Comparison of ENCODE assay signal across 23 cellular contexts in genomic region chr2:1136807-1137663, GRCh38.
DNase-seq lines count a peak whose midpoint lies in the region; ATAC-seq and TF ChIP-seq lines count a peak whose summit lies in the region.
"Had no signal": no experiment of that assay in that cellular context is flagged by ENCODE, and none has a peak within 500 bp of the region (broad histone marks: within the 10 kb centered on the region; RNA-seq: fewer than 3 reads in every experiment).

No MANE protein-coding gene starts in this region.

- peaks cover 2% of the 10 kb centered on the region for H3K27me3 Mint-ChIP-seq in activated CD4-positive, alpha-beta T cell treated with anti-CD3 and anti-CD28 coated beads, Interleukin-2, amount 10 ng/mL, durations not matched to agents 24 days and 14 days
- peaks cover 5% of the 10 kb centered on the region for H3K27me3 Mint-ChIP-seq in activated CD4-positive, alpha-beta T cell treated with anti-CD3 and anti-CD28 coated beads, Interleukin-2, amount 10 ng/mL, durations not matched to agents 7 days and 5 days
- peaks cover 4% of the 10 kb centered on the region for H3K27me3 Mint-ChIP-seq in stimulated activated naive CD8-positive, alpha-beta T cell treated with anti-CD3 and anti-CD28 coated beads, Interleukin-15, Interleukin-2, amounts not matched to agents 100 ng/mL and 50 ng/mL, for 24 hours
- H3K27me3 Mint-ChIP-seq: activated naive CD8-positive, alpha-beta T cell treated with anti-CD3 and anti-CD28 coated beads, Interleukin-2, amount 10 ng/mL, durations not matched to agents 7 days and 5 days had no signal

- no peak overlapping the region for H3K4me3 Mint-ChIP-seq in activated CD4-positive, alpha-beta T cell treated with anti-CD3 and anti-CD28 coated beads, Interleukin-2, amount 10 ng/mL, durations not matched to agents 24 days and 14 days
- H3K4me3 Mint-ChIP-seq in activated CD4-positive, alpha-beta T cell treated with anti-CD3 and anti-CD28 coated beads, Interleukin-2, amount 10 ng/mL, durations not matched to agents 7 days and 5 days, result no peak overlapping the region
- H3K4me3 Mint-ChIP-seq in stimulated activated naive CD8-positive, alpha-beta T cell treated with anti-CD3 and anti-CD28 coated beads, Interleukin-15, Interleukin-2, amounts not matched to agents 100 ng/mL and 50 ng/mL, for 24 hours, result no peak overlapping the region
- H3K4me3 Mint-ChIP-seq: activated CD8-positive, alpha-beta T cell treated with anti-CD3 and anti-CD28 coated beads, Interleukin-2, amount 10 ng/mL, durations not matched to agents 7 days and 5 days; activated naive CD8-positive, alpha-beta T cell treated with anti-CD3 and anti-CD28 coated beads, Interleukin-2, amount 10 ng/mL, durations not matched to agents 7 days and 5 days; immature natural killer cell; memory B cell; neural progenitor cell; stimulated activated naive B cell treated with anti-CD40 and anti-IgM and Interleukin-4, amounts not matched to agents 10 μg/mL and 1 μg/mL and 100 μg/mL, for 72 hours had no signal

- DNase-seq in activated CD4-positive, alpha-beta T cell treated with anti-CD3 and anti-CD28 coated beads, Interleukin-2, amount 10 ng/mL, durations not matched to agents 24 days and 14 days, result no peak
- no peak for DNase-seq in activated CD4-positive, alpha-beta T cell treated with anti-CD3 and anti-CD28 coated beads, Interleukin-2, amount 10 ng/mL, durations not matched to agents 7 days and 5 days
- no peak for DNase-seq in stimulated activated naive CD8-positive, alpha-beta T cell treated with anti-CD3 and anti-CD28 coated beads, Interleukin-15, Interleukin-2, amounts not matched to agents 100 U/mL and 50 U/mL, for 24 hours
- DNase-seq in fibroblast of peridontal ligament (ENCODE audit: extremely low read depth) (peak; percentile 16), erythroblast (lab: John Stamatoyannopoulos, UW) (no peak), CD1c-positive myeloid dendritic cell (ENCODE audit: extremely low spot score) (no peak)
- DNase-seq: activated CD8-positive, alpha-beta T cell treated with anti-CD3 and anti-CD28 coated beads, Interleukin-2, amount 10 ng/mL, durations not matched to agents 7 days and 5 days; activated naive CD8-positive, alpha-beta T cell treated with anti-CD3 and anti-CD28 coated beads, Interleukin-2, amount 10 ng/mL, durations not matched to agents 7 days and 5 days; dorsolateral prefrontal cortex; hypothalamus; immature natural killer cell; left colon; NCI-H1930; NCI-H2227 treated with DMSO at 0.1 percent for 48 hours; NCI-H69; spleen; stimulated activated CD4-positive, alpha-beta T cell treated with anti-CD3 and anti-CD28 coated beads, Interleukin-4, amount 100 ng/mL, for 4 hours; stimulated activated naive B cell treated with anti-CD40 and anti-IgM and Interleukin-4, amounts not matched to agents 10 μg/mL and 1 μg/mL and 100 μg/mL, for 72 hours; testis had no signal

- intact Hi-C loops in activated CD4-positive, alpha-beta T cell treated with anti-CD3 and anti-CD28 coated beads, Interleukin-2, amount 10 ng/mL, durations not matched to agents 24 days and 14 days (cut with micrococcal nuclease), result loop anchor here (10.0 kb wide), 1 partner anchor 192 kb away; no protein-coding TSS in a partner anchor

- TF ChIP-seq POLR2A in erythroblast (IDR thresholded peaks at IDR 0.05; ENCODE audit: low read length), result no peak

- peak overlapping the region; percentile 12 for H3K27ac Mint-ChIP-seq in activated CD4-positive, alpha-beta T cell treated with anti-CD3 and anti-CD28 coated beads, Interleukin-2, amount 10 ng/mL, durations not matched to agents 24 days and 14 days
- H3K27ac Mint-ChIP-seq in activated CD4-positive, alpha-beta T cell treated with anti-CD3 and anti-CD28 coated beads, Interleukin-2, amount 10 ng/mL, durations not matched to agents 7 days and 5 days, result no peak overlapping the region
- peak overlapping the region; percentile 75 for H3K27ac Mint-ChIP-seq in stimulated activated naive CD8-positive, alpha-beta T cell treated with anti-CD3 and anti-CD28 coated beads, Interleukin-15, Interleukin-2, amounts not matched to agents 100 ng/mL and 50 ng/mL, for 24 hours
- H3K27ac Mint-ChIP-seq: activated CD8-positive, alpha-beta T cell treated with anti-CD3 and anti-CD28 coated beads, Interleukin-2, amount 10 ng/mL, durations not matched to agents 7 days and 5 days; activated naive CD8-positive, alpha-beta T cell treated with anti-CD3 and anti-CD28 coated beads, Interleukin-2, amount 10 ng/mL, durations not matched to agents 7 days and 5 days; memory B cell; neural progenitor cell; stimulated activated naive B cell treated with anti-CD40 and anti-IgM and Interleukin-4, amounts not matched to agents 10 μg/mL and 1 μg/mL and 100 μg/mL, for 72 hours had no signal

- ATAC-seq in stimulated activated naive CD8-positive, alpha-beta T cell treated with anti-CD3 and anti-CD28 coated beads, Interleukin-15, Interleukin-2, amounts not matched to agents 100 U/mL and 50 U/mL, for 24 hours, result no peak
- no peak for ATAC-seq in GM18520 (IDR thresholded peaks at IDR 0.05; ENCODE audit: unreplicated experiment)
- ATAC-seq: activated CD8-positive, alpha-beta T cell treated with anti-CD3 and anti-CD28 coated beads, Interleukin-2, amount 10 ng/mL, durations not matched to agents 7 days and 5 days; left colon; stimulated activated naive B cell treated with anti-CD40 and anti-IgM and Interleukin-4, amounts not matched to agents 10 μg/mL and 1 μg/mL and 100 μg/mL, for 72 hours had no signal

- CTCF ChIA-PET in activated CD4-positive, alpha-beta T cell treated with anti-CD3 and anti-CD28 coated beads, Interleukin-2, amount 10 ng/mL, durations not matched to agents 7 days and 5 days (lab: Charles Lee), result no interaction called here

- peaks cover 2% of the 10 kb centered on the region for H3K36me3 Mint-ChIP-seq in activated CD4-positive, alpha-beta T cell treated with anti-CD3 and anti-CD28 coated beads, Interleukin-2, amount 10 ng/mL, durations not matched to agents 24 days and 14 days (ENCODE audit: low read depth)
- H3K36me3 Mint-ChIP-seq in activated CD4-positive, alpha-beta T cell treated with anti-CD3 and anti-CD28 coated beads, Interleukin-2, amount 10 ng/mL, durations not matched to agents 7 days and 5 days (ENCODE audit: low read depth), result no peaks in the 10 kb centered on the region
- H3K36me3 Mint-ChIP-seq in stimulated activated naive CD8-positive, alpha-beta T cell treated with anti-CD3 and anti-CD28 coated beads, Interleukin-15, Interleukin-2, amounts not matched to agents 100 ng/mL and 50 ng/mL, for 24 hours (ENCODE audit: low read depth), result peaks cover 4% of the 10 kb centered on the region
- H3K36me3 Mint-ChIP-seq: memory B cell; neural progenitor cell; stimulated activated naive B cell treated with anti-CD40 and anti-IgM and Interleukin-4, amounts not matched to agents 10 μg/mL and 1 μg/mL and 100 μg/mL, for 72 hours had no signal

- peaks cover 21% of the 10 kb centered on the region for H3K4me1 Mint-ChIP-seq in activated CD4-positive, alpha-beta T cell treated with anti-CD3 and anti-CD28 coated beads, Interleukin-2, amount 10 ng/mL, durations not matched to agents 24 days and 14 days
- peaks cover 16% of the 10 kb centered on the region for H3K4me1 Mint-ChIP-seq in activated CD4-positive, alpha-beta T cell treated with anti-CD3 and anti-CD28 coated beads, Interleukin-2, amount 10 ng/mL, durations not matched to agents 7 days and 5 days
- peaks cover 44% of the 10 kb centered on the region for H3K4me1 Mint-ChIP-seq in stimulated activated naive CD8-positive, alpha-beta T cell treated with anti-CD3 and anti-CD28 coated beads, Interleukin-15, Interleukin-2, amounts not matched to agents 100 ng/mL and 50 ng/mL, for 24 hours (ENCODE audit: low read depth)
- H3K4me1 Mint-ChIP-seq: neural progenitor cell had no signal

- POLR2A ChIA-PET in activated CD4-positive, alpha-beta T cell treated with anti-CD3 and anti-CD28 coated beads, Interleukin-2, amount 10 ng/mL, durations not matched to agents 7 days and 5 days (lab: Charles Lee), result no interaction called here

- H3K9me3 Mint-ChIP-seq in activated CD4-positive, alpha-beta T cell treated with anti-CD3 and anti-CD28 coated beads, Interleukin-2, amount 10 ng/mL, durations not matched to agents 24 days and 14 days, result no peaks in the 10 kb centered on the region
- no peaks in the 10 kb centered on the region for H3K9me3 Mint-ChIP-seq in activated CD4-positive, alpha-beta T cell treated with anti-CD3 and anti-CD28 coated beads, Interleukin-2, amount 10 ng/mL, durations not matched to agents 7 days and 5 days
- no peaks in the 10 kb centered on the region for H3K9me3 Mint-ChIP-seq in stimulated activated naive CD8-positive, alpha-beta T cell treated with anti-CD3 and anti-CD28 coated beads, Interleukin-15, Interleukin-2, amounts not matched to agents 100 ng/mL and 50 ng/mL, for 24 hours
- H3K9me3 Mint-ChIP-seq: immature natural killer cell; memory B cell; neural progenitor cell; stimulated activated naive B cell treated with anti-CD40 and anti-IgM and Interleukin-4, amounts not matched to agents 10 μg/mL and 1 μg/mL and 100 μg/mL, for 72 hours had no signal
